Comparison of ENCODE assay signal across 8 cellular contexts in the genomic region with DNA sequence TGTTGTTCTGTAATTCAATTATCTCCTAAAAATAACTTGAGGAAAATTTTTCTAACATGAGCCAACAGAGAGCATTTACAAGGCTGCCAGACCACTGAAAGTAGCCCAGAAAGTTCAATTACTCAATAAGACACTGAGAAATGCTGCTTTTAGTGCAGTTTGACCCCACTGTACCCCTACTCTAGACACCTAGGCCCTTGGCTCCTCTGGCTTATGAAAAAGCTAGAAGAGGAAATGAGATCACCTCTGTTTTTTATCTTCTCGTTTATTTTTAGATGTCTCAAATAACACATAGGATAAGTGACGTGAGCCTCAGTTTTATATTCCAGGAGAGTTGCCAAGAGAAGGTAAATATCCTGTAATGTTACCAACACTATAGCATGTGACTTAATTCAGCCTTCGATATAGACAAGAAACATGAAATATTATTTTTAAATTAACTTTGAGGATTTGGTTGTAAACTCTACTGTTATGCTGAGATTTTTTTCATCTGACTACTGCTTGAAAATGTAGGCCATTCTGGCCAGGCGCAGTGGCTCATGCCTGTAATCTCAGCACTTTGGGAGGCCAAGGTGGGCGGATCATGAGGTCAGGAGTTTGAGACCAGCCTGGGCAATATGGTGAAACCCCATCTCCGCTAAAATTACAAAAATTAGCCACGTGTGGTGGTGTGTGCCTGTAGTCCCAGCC. TPM values are rescaled to one million over a fixed set of nuclear protein-coding genes. Genes with fewer than 3 reads are reported as not detected.
A peak's percentile ranks its signal among the peaks of the same experiment; 100 is the strongest.
DNase-seq lines count a peak whose midpoint lies in the region; ATAC-seq and TF ChIP-seq lines count a peak whose summit lies in the region.

No MANE protein-coding gene starts in this region.

- TF ChIP-seq CTCF in chondrocyte (IDR thresholded peaks at IDR 0.05) = no peak

- DNase-seq in EH (ENCODE audit: low read depth) = peak; percentile 84
- no peak for DNase-seq in chondrocyte (ENCODE audit: low spot score)
- DNase-seq in NCI-H2171 treated with DMSO at 0.1 percent for 48 hours (lab: John Stamatoyannopoulos, UW) = no peak
- DNase-seq in HuH-7.5 (ENCODE audit: low spot score) = no peak
- no peak for DNase-seq in NCI-H526 treated with DMSO at 0.1 percent for 48 hours (lab: John Stamatoyannopoulos, UW)
- DNase-seq in G401 (ENCODE audit: low spot score) = no peak

- peak overlapping the region; percentile 75 for H3K27ac Mint-ChIP-seq in chondrocyte (ENCODE audit: unreplicated experiment)

- no peak overlapping the region for H3K4me3 Mint-ChIP-seq in chondrocyte (ENCODE audit: unreplicated experiment)

- no peaks in the 10 kb centered on the region for H3K27me3 Mint-ChIP-seq in chondrocyte (ENCODE audit: low read depth)

- in situ Hi-C loops in G401 (cut with HindIII; ENCODE audit: low sequenced_read_pairs) = no loop called here

- ATAC-seq in GM19455 (IDR thresholded peaks at IDR 0.05; ENCODE audit: unreplicated experiment) (peak; percentile 60), HG03378 (IDR thresholded peaks at IDR 0.05; ENCODE audit: unreplicated experiment) (peak; percentile 90)

- H3K4me1 Mint-ChIP-seq in chondrocyte (ENCODE audit: low read depth) = peaks cover 35% of the 10 kb centered on the region

- H3K9me3 Mint-ChIP-seq in chondrocyte (ENCODE audit: low read depth) = no peaks in the 10 kb centered on the region

- no peaks in the 10 kb centered on the region for H3K36me3 Mint-ChIP-seq in chondrocyte (ENCODE audit: low read depth)

RNA-seq across cellular contexts. Expression of a gene that starts 24.4 kb away (rescaled TPM):
- total RNA-seq in chondrocyte = 0.31 TPM in 1 of 3 replicates, not detected in the others
- not detected in 2 replicates for total RNA-seq in G401 (2014; rRNA removed; shearing (Covaris generic))
